Comparison of ENCODE assay signal across 8 cellular contexts in the genomic region with DNA sequence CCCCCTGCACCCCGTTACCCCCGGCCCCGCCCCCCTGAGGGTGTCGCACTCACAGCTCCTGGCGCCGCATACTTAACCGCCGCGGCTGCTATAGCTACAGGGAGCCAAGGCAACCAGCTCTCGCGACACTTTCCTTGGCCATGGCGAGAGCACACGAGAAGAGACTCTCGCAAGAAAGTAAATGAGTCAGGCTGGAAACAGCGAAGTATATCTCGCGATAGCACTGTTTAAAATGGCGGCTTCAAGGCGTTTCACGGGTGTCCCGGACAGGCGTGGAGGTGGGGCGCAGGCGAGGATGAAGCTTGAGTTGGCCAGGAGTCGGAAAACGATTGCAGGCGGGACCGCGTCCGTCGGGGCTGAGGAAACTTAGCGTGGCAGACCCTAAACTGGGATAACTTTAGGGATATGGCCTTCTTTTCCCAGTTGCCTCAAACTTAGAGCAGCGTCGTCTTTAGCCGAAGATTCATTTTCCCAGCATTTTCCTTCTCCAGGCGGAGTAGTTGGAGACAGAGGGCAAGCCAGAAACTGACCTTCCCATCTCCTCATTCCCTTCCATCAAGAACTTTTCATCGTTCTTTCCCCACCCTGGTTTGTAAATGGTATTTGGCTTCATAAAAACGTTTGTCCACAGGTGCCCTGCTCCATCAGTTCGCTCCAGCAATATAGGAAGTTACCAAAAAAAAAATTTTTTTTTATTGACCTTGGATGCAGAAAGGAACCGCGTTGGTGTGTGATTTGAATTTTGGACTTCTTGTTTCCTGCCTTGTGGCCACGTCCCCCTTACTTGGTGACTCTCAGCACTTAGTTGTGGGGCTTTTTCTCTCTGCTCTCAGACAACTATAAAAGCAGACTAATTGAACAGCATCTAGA. TPM values are rescaled to one million over a fixed set of nuclear protein-coding genes. Genes with fewer than 3 reads are reported as not detected.
DNase-seq lines count a peak whose midpoint lies in the region; ATAC-seq and TF ChIP-seq lines count a peak whose summit lies in the region.

No MANE protein-coding gene starts in this region.

- in situ Hi-C loops in Caki2 (cut with HindIII; ENCODE audit: low pct_unique_long_range_greater_than_20kb, low sequenced_read_pairs), result no loop called here

- peak overlapping the region; percentile 99 for H3K4me3 Mint-ChIP-seq in endothelial cell (ENCODE audit: unreplicated experiment)

- peaks cover 9% of the 10 kb centered on the region for H3K4me1 ChIP-seq in mesodermal cell (ENCODE audit: control insufficient read depth, insufficient read depth, low read length, poor library complexity, severe bottlenecking)

- no peaks in the 10 kb centered on the region for H3K9me3 ChIP-seq in mesodermal cell (ENCODE audit: control insufficient read depth, low read length)

- peaks cover 8% of the 10 kb centered on the region for H3K4me1 Mint-ChIP-seq in endothelial cell (ENCODE audit: unreplicated experiment)

- H3K27ac Mint-ChIP-seq in endothelial cell (ENCODE audit: unreplicated experiment), result peak overlapping the region; percentile 98

- H3K36me3 ChIP-seq in mesodermal cell (ENCODE audit: control insufficient read depth, insufficient read depth, low read length), result no peaks in the 10 kb centered on the region

- H3K9me3 Mint-ChIP-seq in endothelial cell (ENCODE audit: unreplicated experiment), result no peaks in the 10 kb centered on the region

- H3K4me3 ChIP-seq in mesodermal cell (ENCODE audit: extremely low read depth, insufficient read depth, low read length, poor library complexity, severe bottlenecking), result peak overlapping the region; percentile 99

- H3K36me3 Mint-ChIP-seq in endothelial cell (ENCODE audit: low read depth, unreplicated experiment), result no peaks in the 10 kb centered on the region

- no peak for TF ChIP-seq CTCF in endothelial cell (IDR thresholded peaks at IDR 0.05; ENCODE audit: unreplicated experiment)

- peak; percentile 90 for DNase-seq in Caki2 (ENCODE audit: low read depth)
- DNase-seq in HUDEP-2 (lab: John Stamatoyannopoulos, UW; ENCODE audit: unreplicated experiment in 76 of 76), result peak; percentile 27 to 93 (median 86)
- DNase-seq in NOMO-1 treated with dmso at 0.1 percent for 144 hours (lab: John Stamatoyannopoulos, UW; ENCODE audit: unreplicated experiment), result peak; percentile 93
- peak; percentile 80 for DNase-seq in activated CD8-positive, alpha-beta memory T cell treated with anti-CD3 and anti-CD28 coated beads, Interleukin-2, amount 50 U/mL, for 24 hours (ENCODE audit: extremely low read depth)
- DNase-seq in endothelial cell (ENCODE audit: low spot score), result peak; percentile 86
- peak; percentile 76 for DNase-seq in stimulated activated CD8-positive, alpha-beta memory T cell treated with anti-CD3 and anti-CD28 coated beads, Interleukin-15, amount 100 ng/mL, for 24 hours (ENCODE audit: low read depth)

- peak; percentile 95 for ATAC-seq in GM21390 (IDR thresholded peaks at IDR 0.05; ENCODE audit: unreplicated experiment)

- WGBS in mesodermal cell (ENCODE audit: insufficient coverage in 2 of 2), 2 experiments, result 1 to 8% methylated on average over 29 to 30 of the region's 42 CpGs

- H3K27ac ChIP-seq in mesodermal cell (ENCODE audit: low read depth, low read length, severe bottlenecking), result peak overlapping the region; percentile 92

- peaks cover 9% of the 10 kb centered on the region for H3K27me3 Mint-ChIP-seq in endothelial cell (ENCODE audit: unreplicated experiment)

RNA-seq across cellular contexts. Expression of gene MYOZ1, which starts 15.2 kb away (rescaled TPM):
- not detected in 2 replicates for total RNA-seq in Caki2 (2014; rRNA removed; shearing (Covaris generic); ENCODE audit: low replicate concordance)
- 4.0 TPM for total RNA-seq in endothelial cell (ENCODE audit: unreplicated experiment)
- 2.3 TPM for polyA plus RNA-seq in mesodermal cell (2013, experiment 1 of 2)
- 1.9 TPM for polyA plus RNA-seq in mesodermal cell (2013, experiment 2 of 2)

RNA-seq across cellular contexts. Expression of gene SYNPO2L, which starts 29.7 kb away (rescaled TPM):
- not detected in 2 replicates for total RNA-seq in Caki2 (2014; rRNA removed; shearing (Covaris generic); ENCODE audit: low replicate concordance)
- total RNA-seq in endothelial cell (ENCODE audit: unreplicated experiment), result 0.13 TPM
- 2.9 TPM for polyA plus RNA-seq in mesodermal cell (2013, experiment 1 of 2)
- 2.2 TPM for polyA plus RNA-seq in mesodermal cell (2013, experiment 2 of 2)

RNA-seq across cellular contexts. Expression of gene USP54, which starts 35.0 kb away (rescaled TPM):
- 15.0 and 17.3 TPM in 2 replicates for total RNA-seq in Caki2 (2014; rRNA removed; shearing (Covaris generic); ENCODE audit: low replicate concordance)
- 267 TPM for total RNA-seq in endothelial cell (ENCODE audit: unreplicated experiment)
- polyA plus RNA-seq in mesodermal cell (2013, experiment 1 of 2), result 22.5 TPM
- polyA plus RNA-seq in mesodermal cell (2013, experiment 2 of 2), result 17.5 TPM

Comparison
In these comparisons a context has a peak if more than half of its experiments do, and no peak if none do; other contexts are left out.
1. Peak in every context shown above with its lines: DNase-seq, ATAC-seq, H3K4me3 ChIP-seq and H3K27ac ChIP-seq.
2. RNA of gene USP54, which starts 35.0 kb away (total RNA-seq): 267 TPM in endothelial cell (single experiment); 15.0 to 17.3 TPM in Caki2; every median in the first group is over 10 times any median in the second.